Comparison of ENCODE assay signal across 7 cellular contexts in the genomic region with DNA sequence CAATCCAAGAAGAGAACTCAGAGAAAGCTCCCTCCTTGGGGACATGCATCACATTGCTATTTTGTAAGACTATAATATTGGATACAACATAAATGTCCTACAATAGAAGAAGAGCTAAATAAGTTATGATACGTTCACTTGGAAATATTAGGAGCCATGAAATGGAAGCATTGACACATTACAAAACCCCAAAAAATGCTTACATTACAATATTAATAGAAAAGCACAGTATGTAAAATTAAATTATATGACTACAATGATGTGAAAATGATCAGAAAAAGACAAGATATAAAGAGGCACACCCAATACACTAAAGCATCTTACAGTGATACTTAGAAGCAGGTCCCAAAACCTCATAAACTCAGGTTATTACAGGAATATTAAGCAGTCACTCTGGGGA.
"Had no signal": no experiment of that assay in that cellular context is flagged by ENCODE, and none has a peak within 500 bp of the region (broad histone marks: within the 10 kb centered on the region; RNA-seq: fewer than 3 reads in every experiment).

No MANE protein-coding gene starts in this region.

- H3K27ac ChIP-seq: HL-60 had no signal

- ATAC-seq: GM23338 had no signal

- H3K4me3 ChIP-seq: GM23338 had no signal

- H3K4me2 ChIP-seq: GM23338 had no signal

- DNase-seq: H9, HCEC 1CT, KG1 had no signal

- FAIRE-seq: H1, H54 had no signal
